24 cellular contexts compared by ENCODE assay signal in the genomic region with DNA sequence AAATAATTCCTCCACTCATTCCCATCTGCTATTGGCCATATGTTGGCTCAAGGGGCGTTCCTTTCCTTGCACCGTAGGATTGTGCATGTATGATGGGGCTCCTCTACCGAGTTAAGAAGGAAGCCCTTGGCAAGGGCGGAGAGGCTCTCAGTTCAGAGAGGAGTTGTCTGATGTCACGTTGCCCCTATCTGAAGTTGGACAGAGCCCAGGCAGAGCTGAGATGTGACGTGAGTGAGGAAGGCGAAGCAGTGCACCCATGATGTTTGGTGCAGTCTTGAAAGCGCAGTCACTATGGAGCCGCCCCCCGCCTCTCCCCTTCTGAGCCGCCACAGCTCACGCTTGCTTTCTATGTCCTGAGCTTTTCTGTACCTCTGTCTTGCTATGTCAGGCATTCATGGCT. TPM values are rescaled to one million over a fixed set of nuclear protein-coding genes. Genes with fewer than 3 reads are reported as not detected.
DNase-seq lines count a peak whose midpoint lies in the region; ATAC-seq and TF ChIP-seq lines count a peak whose summit lies in the region.
"Had no signal": no experiment of that assay in that cellular context is flagged by ENCODE, and none has a peak within 500 bp of the region (broad histone marks: within the 10 kb centered on the region; RNA-seq: fewer than 3 reads in every experiment).

No MANE protein-coding gene starts in this region.

- H3K9me3 ChIP-seq in heart left ventricle (peaks cover 0 to 6% (median 0%) of the 10 kb centered on the region in 12 donors), right atrium auricular region (no peaks in the 10 kb centered on the region), left ventricle myocardium inferior (replicated peaks) (no peaks in the 10 kb centered on the region)
- H3K9me3 ChIP-seq: BE2C, BLaER1 had no signal

- TF ChIP-seq CTCF in heart left ventricle (IDR thresholded peaks at IDR 0.05) (no peak), right atrium auricular region (IDR thresholded peaks at IDR 0.05) (no peak), left ventricle myocardium inferior (IDR thresholded peaks at IDR 0.05; ENCODE audit: borderline replicate concordance) (no peak)

- DNase-seq in heart left ventricle (peak in 2 of 5 donors; percentile 23 to 45), right atrium auricular region (ENCODE audit: low spot score) (no peak), left cardiac atrium (no peak), left ventricle myocardium inferior (no peak), left ventricle myocardium superior (no peak), NCI-H345 (lab: John Stamatoyannopoulos, UW) (no peak), HUDEP-2 (lab: John Stamatoyannopoulos, UW; ENCODE audit: unreplicated experiment in 76 of 76) (no peak)
- DNase-seq: 8988T; ACHN; BE2C; C1 segment of cervical spinal cord; CD4-positive, alpha-beta memory T cell; CD4-positive, CD25-positive, alpha-beta regulatory T cell; CD8-positive, alpha-beta memory T cell; COR-L47; DMS 273 treated with DMSO at 0.1 percent for 48 hours; DMS153; DMS53; DMS79; DND-41; EL; GDM1 had no signal

- 49 to 84% (median 59%) methylated on average over 11 to 12 of the region's 12 CpGs for WGBS in heart left ventricle, 4 donors

- no peak for TF ChIP-seq POLR2A in heart left ventricle (IDR thresholded peaks at IDR 0.05)

- H3K27me3 ChIP-seq in heart left ventricle (no peaks in the 10 kb centered on the region), right atrium auricular region (no peaks in the 10 kb centered on the region), left ventricle myocardium inferior (ENCODE audit: low read depth) (no peaks in the 10 kb centered on the region)
- H3K27me3 ChIP-seq: BE2C, BLaER1 had no signal

- peak; percentile 52 to 72 (median 62) for ATAC-seq in heart left ventricle
- ATAC-seq in left cardiac atrium, result peak; percentile 72 to 75
- ATAC-seq in left ventricle myocardium superior, result peak; percentile 36
- ATAC-seq: GM12878 had no signal

- H3K36me3 ChIP-seq in heart left ventricle, result no peaks in the 10 kb centered on the region
- H3K36me3 ChIP-seq in right atrium auricular region, result no peaks in the 10 kb centered on the region
- no peaks in the 10 kb centered on the region for H3K36me3 ChIP-seq in left ventricle myocardium inferior
- H3K36me3 ChIP-seq: BE2C, BLaER1 had no signal

- intact Hi-C loops in heart left ventricle (cut with DNase I), result no loop called here
- intact Hi-C loops in left cardiac atrium (cut with DNase I), result no loop called here
- intact Hi-C loops in left ventricle myocardium inferior (cut with micrococcal nuclease), result no loop called here
- intact Hi-C loops in left ventricle myocardium superior (cut with micrococcal nuclease), result no loop called here

- H3K27ac ChIP-seq in heart left ventricle (peak overlapping the region in 1 of 12 donors; percentile 40), right atrium auricular region (no peak overlapping the region), left ventricle myocardium inferior (replicated peaks) (no peak overlapping the region)
- H3K27ac ChIP-seq: BLaER1 had no signal

- H3K4me1 ChIP-seq in heart left ventricle, result peaks cover 0 to 38% (median 0%) of the 10 kb centered on the region in 12 donors
- peaks cover 0 to 15% of the 10 kb centered on the region in 2 donors for H3K4me1 ChIP-seq in right atrium auricular region
- peaks cover 50% of the 10 kb centered on the region for H3K4me1 ChIP-seq in left ventricle myocardium inferior
- H3K4me1 ChIP-seq: BE2C, BLaER1 had no signal

- H3K4me3 ChIP-seq in heart left ventricle (no peak overlapping the region), right atrium auricular region (no peak overlapping the region), left ventricle myocardium inferior (no peak overlapping the region)
- H3K4me3 ChIP-seq: BLaER1, GM12878 had no signal

RNA-seq across cellular contexts. Expression of gene CDH13, which starts 40.7 kb away (rescaled TPM):
- 100 to 1,000 TPM; 101 to 172 (median 139) TPM for total RNA-seq in heart left ventricle
- polyA plus RNA-seq in heart left ventricle, result 10 to 100 TPM; 15.0 to 99.4 TPM
- 10 to 100 TPM; 75.4 to 85.9 TPM for total RNA-seq in right atrium auricular region
- total RNA-seq in left cardiac atrium, result 100 to 1,000 TPM in 1 of 2 donors, 10 to 100 TPM in 1; 68.6 to 100 TPM
- total RNA-seq in left ventricle myocardium inferior, result 161 TPM
- 167 TPM for total RNA-seq in left ventricle myocardium superior
- total RNA-seq: CD4-positive, alpha-beta memory T cell; CD4-positive, CD25-positive, alpha-beta regulatory T cell; CD8-positive, alpha-beta memory T cell; GM12878 had no signal
- polyA plus RNA-seq: CD4-positive, alpha-beta memory T cell; CD4-positive, CD25-positive, alpha-beta regulatory T cell; CD8-positive, alpha-beta memory T cell had no signal
